29 cellular contexts compared by ENCODE assay signal in genomic region chr4:79688696-79689095, GRCh38.
"Had no signal": no experiment of that assay in that cellular context is flagged by ENCODE, and none has a peak within 500 bp of the region (broad histone marks: within the 10 kb centered on the region; RNA-seq: fewer than 3 reads in every experiment).

No MANE protein-coding gene starts in this region.

- H3K27me3 Mint-ChIP-seq: activated B cell treated with CpG ODN at 0.5 μM for 24 hours; activated naive CD8-positive, alpha-beta T cell; central memory CD8-positive, alpha-beta T cell had no signal

- H3K4me1 Mint-ChIP-seq: activated T-helper 17 cell treated with anti-CD3 and anti-CD28 coated beads, Interleukin-2, amount 50 U/mL, for 72 hours; central memory CD8-positive, alpha-beta T cell had no signal

- H3K4me3 Mint-ChIP-seq: activated B cell treated with CpG ODN at 0.5 μM for 24 hours; activated CD8-positive, alpha-beta T cell treated with anti-CD3 and anti-CD28 coated beads for 36 hours; activated naive CD8-positive, alpha-beta T cell; activated T-cell treated with anti-CD3 and anti-CD28 coated beads, Interleukin-2, amount 50 U/mL, for 4 hours; activated T-helper 17 cell treated with anti-CD3 and anti-CD28 coated beads, Interleukin-2, amount 50 U/mL, for 72 hours; central memory CD8-positive, alpha-beta T cell; T-cell; T-helper 1 cell treated with Interleukin-12 subunit alpha and Interleukin-12 subunit beta and Interleukin-4 antibody, amounts not matched to agents 30 μg/mL and 1 μg/mL, for 36 hours; T-helper 2 cell treated with Interferon-gamma antibody and Interleukin-4, amounts not matched to agents 5 μg/mL and 100 μg/mL, for 36 hours had no signal

- ATAC-seq: activated CD4-positive, CD25-positive, alpha-beta regulatory T cell treated with anti-CD3 and anti-CD28 coated beads, Interleukin-2, amount 50 U/mL, for 24 hours; activated CD8-positive, alpha-beta T cell treated with anti-CD3 and anti-CD28 coated beads for 36 hours; activated T-cell treated with anti-CD3 and anti-CD28 coated beads, Interleukin-2, amount 50 U/mL, for 4 hours; activated T-helper 17 cell treated with anti-CD3 and anti-CD28 coated beads, Interleukin-2, amount 50 U/mL, for 72 hours; gastroesophageal sphincter; T-cell had no signal

- H3K9me3 Mint-ChIP-seq: T-helper 1 cell treated with Interleukin-12 subunit alpha and Interleukin-12 subunit beta and Interleukin-4 antibody, amounts not matched to agents 30 μg/mL and 1 μg/mL, for 36 hours had no signal

- DNase-seq: activated B cell treated with CpG ODN at 0.5 μM for 24 hours; activated CD4-positive, alpha-beta T cell treated with anti-CD3 and anti-CD28 coated beads for 48 hours; activated CD4-positive, alpha-beta T cell treated with anti-CD3 and anti-CD28 coated beads, Interleukin-2, amount 50 U/mL, for 1 hour; activated CD4-positive, alpha-beta T cell treated with anti-CD3 and anti-CD28 coated beads, Interleukin-2, amount 50 U/mL, for 48 hours; activated CD8-positive, alpha-beta memory T cell treated with anti-CD3 and anti-CD28 coated beads for 24 hours; activated CD8-positive, alpha-beta T cell treated with anti-CD3 and anti-CD28 coated beads for 36 hours; activated effector memory CD4-positive, alpha-beta T cell treated with Interleukin-2 at 50 U/mL for 16 hours; activated gamma-delta T cell treated with Interleukin-2 at 50 U/mL for 16 hours; activated naive CD4-positive, alpha-beta T cell treated with anti-CD3 and anti-CD28 coated beads, Interleukin-2, amount 50 U/mL, for 16 hours; activated naive CD4-positive, alpha-beta T cell treated with Interleukin-2 at 50 U/mL for 16 hours; activated T-cell treated with anti-CD3 and anti-CD28 coated beads, Interleukin-2, amount 50 U/mL, for 4 hours; amniotic stem cell; anterior cingulate cortex; brain microvascular endothelial cell; cortex of kidney; dermis blood vessel endothelial cell; effector CD4-positive, alpha-beta T cell; esophagus squamous epithelium; foreskin melanocyte; T-cell; T1000; WERI-Rb-1 had no signal

- H3K36me3 Mint-ChIP-seq: activated naive CD8-positive, alpha-beta T cell; T-cell had no signal

- H3K27ac Mint-ChIP-seq: activated B cell treated with CpG ODN at 0.5 μM for 24 hours; activated CD8-positive, alpha-beta T cell treated with anti-CD3 and anti-CD28 coated beads for 36 hours; activated naive CD8-positive, alpha-beta T cell; activated T-helper 17 cell treated with anti-CD3 and anti-CD28 coated beads, Interleukin-2, amount 50 U/mL, for 72 hours; T-cell; T-helper 1 cell treated with Interleukin-12 subunit alpha and Interleukin-12 subunit beta and Interleukin-4 antibody, amounts not matched to agents 30 μg/mL and 1 μg/mL, for 36 hours; T-helper 2 cell treated with Interferon-gamma antibody and Interleukin-4, amounts not matched to agents 5 μg/mL and 100 μg/mL, for 36 hours had no signal
